Comparison of ENCODE assay signal across 8 cellular contexts in the genomic region with DNA sequence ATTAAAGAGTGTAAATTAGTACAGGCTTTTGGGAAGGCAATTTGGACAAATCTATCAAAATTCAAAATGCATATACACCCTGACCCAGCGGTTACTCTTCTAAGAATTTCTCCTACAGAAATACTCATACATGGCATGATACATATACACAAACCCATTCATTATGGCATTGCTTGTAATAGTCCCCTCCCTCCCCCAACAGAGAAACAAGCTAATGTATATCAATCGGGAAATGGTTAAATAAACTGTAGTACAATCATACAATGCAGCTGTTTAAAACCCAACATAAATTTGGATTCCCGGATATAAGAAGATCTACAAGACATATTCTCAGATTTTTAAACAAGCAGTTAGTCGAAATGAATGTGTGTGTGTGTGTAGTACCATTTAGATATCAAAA. TPM values are rescaled to one million over a fixed set of nuclear protein-coding genes. Genes with fewer than 3 reads are reported as not detected.
DNase-seq lines count a peak whose midpoint lies in the region; ATAC-seq lines count a peak whose summit lies in the region.

No MANE protein-coding gene starts in this region.

- peaks cover 15% of the 10 kb centered on the region for H3K27me3 Mint-ChIP-seq in activated T-cell treated with anti-CD3 and anti-CD28 coated beads, Interleukin-2, amount 50 U/mL, for 72 hours (ENCODE audit: low read depth)
- no peaks in the 10 kb centered on the region for H3K27me3 Mint-ChIP-seq in T-helper 17 cell
- H3K27me3 Mint-ChIP-seq in stimulated activated memory B cell treated with anti-CD40 and anti-IgM and Interleukin-4, amounts not matched to agents 10 μg/mL and 1 μg/mL and 100 μg/mL, for 72 hours, result no peaks in the 10 kb centered on the region

- no peaks in the 10 kb centered on the region for H3K9me3 ChIP-seq in T-helper 17 cell (ENCODE audit: control insufficient read depth, low read length, poor library complexity, severe bottlenecking)
- no peaks in the 10 kb centered on the region for H3K9me3 ChIP-seq in right cardiac atrium (ENCODE audit: control insufficient read depth, low read length)

- H3K4me1 Mint-ChIP-seq in activated T-cell treated with anti-CD3 and anti-CD28 coated beads, Interleukin-2, amount 50 U/mL, for 72 hours (ENCODE audit: low read depth), result peaks cover 29% of the 10 kb centered on the region
- peaks cover 14% of the 10 kb centered on the region for H3K4me1 Mint-ChIP-seq in T-helper 17 cell
- peaks cover 23% of the 10 kb centered on the region for H3K4me1 Mint-ChIP-seq in stimulated activated memory B cell treated with anti-CD40 and anti-IgM and Interleukin-4, amounts not matched to agents 10 μg/mL and 1 μg/mL and 100 μg/mL, for 72 hours

- H3K27ac ChIP-seq in right cardiac atrium (ENCODE audit: low read length), result peak overlapping the region; percentile 83

- peak overlapping the region; percentile 98 for H3K27ac Mint-ChIP-seq in activated T-cell treated with anti-CD3 and anti-CD28 coated beads, Interleukin-2, amount 50 U/mL, for 72 hours
- peak overlapping the region; percentile 96 for H3K27ac Mint-ChIP-seq in T-helper 17 cell
- peak overlapping the region; percentile 87 for H3K27ac Mint-ChIP-seq in stimulated activated memory B cell treated with anti-CD40 and anti-IgM and Interleukin-4, amounts not matched to agents 10 μg/mL and 1 μg/mL and 100 μg/mL, for 72 hours

- intact Hi-C loops in right cardiac atrium (cut with DNase I), result no loop called here

- no peak for ATAC-seq in activated T-cell treated with anti-CD3 and anti-CD28 coated beads, Interleukin-2, amount 50 U/mL, for 72 hours (replicated peaks in 1 of 2)
- ATAC-seq in T-helper 17 cell (no peak), right cardiac atrium (no peak), GM19035 (IDR thresholded peaks at IDR 0.05; ENCODE audit: unreplicated experiment) (no peak), GM21360 (IDR thresholded peaks at IDR 0.05; ENCODE audit: unreplicated experiment) (no peak)
- ATAC-seq in stimulated activated memory B cell treated with anti-CD40 and anti-IgM and Interleukin-4, amounts not matched to agents 10 μg/mL and 1 μg/mL and 100 μg/mL, for 72 hours, result no peak

- peak overlapping the region; percentile 81 to 99 for H3K4me3 Mint-ChIP-seq in activated T-cell treated with anti-CD3 and anti-CD28 coated beads, Interleukin-2, amount 50 U/mL, for 72 hours
- peak overlapping the region; percentile 92 for H3K4me3 Mint-ChIP-seq in T-helper 17 cell
- peak overlapping the region; percentile 99 for H3K4me3 Mint-ChIP-seq in stimulated activated memory B cell treated with anti-CD40 and anti-IgM and Interleukin-4, amounts not matched to agents 10 μg/mL and 1 μg/mL and 100 μg/mL, for 72 hours

- no peak for DNase-seq in activated T-cell treated with anti-CD3 and anti-CD28 coated beads, Interleukin-2, amount 50 U/mL, for 72 hours
- DNase-seq in activated T-cell treated with anti-CD3 and anti-CD28 coated beads for 4 hours, result no peak
- no peak for DNase-seq in T-helper 17 cell
- DNase-seq in right cardiac atrium, result no peak
- no peak for DNase-seq in iPS-NIHi11 (ENCODE audit: low spot score)

- H3K9me3 Mint-ChIP-seq in activated T-cell treated with anti-CD3 and anti-CD28 coated beads, Interleukin-2, amount 50 U/mL, for 72 hours, result no peaks in the 10 kb centered on the region
- no peaks in the 10 kb centered on the region for H3K9me3 Mint-ChIP-seq in stimulated activated memory B cell treated with anti-CD40 and anti-IgM and Interleukin-4, amounts not matched to agents 10 μg/mL and 1 μg/mL and 100 μg/mL, for 72 hours

- WGBS in right cardiac atrium, result 2% methylated on average over 4 of the region's 4 CpGs

- peaks cover 1% of the 10 kb centered on the region for H3K4me1 ChIP-seq in right cardiac atrium (ENCODE audit: control insufficient read depth, insufficient read depth, low read length)

- peaks cover 24 to 39% of the 10 kb centered on the region in 2 donors for H3K36me3 Mint-ChIP-seq in activated T-cell treated with anti-CD3 and anti-CD28 coated beads, Interleukin-2, amount 50 U/mL, for 72 hours (ENCODE audit: insufficient read depth in 2 of 2)
- no peaks in the 10 kb centered on the region for H3K36me3 Mint-ChIP-seq in T-helper 17 cell (ENCODE audit: low read depth)
- H3K36me3 Mint-ChIP-seq in stimulated activated memory B cell treated with anti-CD40 and anti-IgM and Interleukin-4, amounts not matched to agents 10 μg/mL and 1 μg/mL and 100 μg/mL, for 72 hours, result peaks cover 16% of the 10 kb centered on the region

- H3K4me3 ChIP-seq in right cardiac atrium (ENCODE audit: low read length), result peak overlapping the region; percentile 63

- no peaks in the 10 kb centered on the region for H3K27me3 ChIP-seq in right cardiac atrium (ENCODE audit: control insufficient read depth, insufficient read depth)

RNA-seq across cellular contexts. Expression of gene HUWE1, which starts 0.8 kb away (rescaled TPM):
- total RNA-seq in activated T-cell treated with anti-CD3 and anti-CD28 coated beads, Interleukin-2, amount 50 U/mL, for 72 hours, result 100 to 1,000 TPM; 608 to 684 TPM
- 100 to 1,000 TPM; 211 to 214 TPM for total RNA-seq in T-helper 17 cell
- 100 to 1,000 TPM; 109 to 159 (median 131) TPM for total RNA-seq in right cardiac atrium
- polyA plus RNA-seq in right cardiac atrium, result 46.7 TPM
